Comparison of ENCODE assay signal across 23 cellular contexts in the genomic region with DNA sequence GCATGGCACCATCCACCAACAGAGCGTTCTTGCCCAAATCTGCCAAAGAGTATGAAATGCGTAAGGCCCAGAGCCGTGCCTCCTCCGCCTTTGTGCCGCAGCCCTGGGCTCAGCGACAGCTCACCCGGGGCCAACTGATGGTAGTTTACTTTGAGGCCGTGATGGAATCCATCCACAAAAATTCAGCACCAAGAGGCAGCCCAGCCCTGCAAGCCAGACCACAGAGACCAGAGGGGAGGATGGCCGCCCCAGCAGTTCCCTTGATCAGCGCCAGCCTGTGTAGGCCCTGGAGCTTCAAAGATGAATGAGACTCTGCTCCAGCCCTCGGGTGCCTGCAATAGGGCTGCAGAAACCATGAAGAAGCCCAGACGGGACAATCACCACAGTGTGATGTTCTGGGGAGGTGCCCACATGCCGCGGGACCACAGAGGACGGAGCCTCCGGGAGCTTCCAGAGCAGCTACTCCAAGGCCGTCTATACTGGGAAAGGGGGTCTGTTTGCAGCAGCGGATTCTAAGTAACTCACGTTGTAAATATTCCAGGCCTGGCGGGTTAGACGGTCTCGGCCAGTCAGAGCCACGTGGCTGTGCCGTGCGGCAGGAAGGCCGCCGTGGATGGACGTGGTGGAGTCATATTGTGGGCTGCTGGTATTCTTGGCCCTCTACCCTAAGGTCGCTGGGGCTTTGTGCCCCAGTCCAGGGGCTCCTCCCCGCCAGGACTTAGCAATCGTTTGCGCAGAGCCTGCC.
"Had no signal": no experiment of that assay in that cellular context is flagged by ENCODE, and none has a peak within 500 bp of the region (broad histone marks: within the 10 kb centered on the region; RNA-seq: fewer than 3 reads in every experiment).

No MANE protein-coding gene starts in this region.

- H3K4me1 ChIP-seq: breast epithelium, Peyer's patch had no signal

- H3K4me3 ChIP-seq: breast epithelium, Peyer's patch had no signal

- H3K9me3 ChIP-seq: breast epithelium, Peyer's patch had no signal

- H3K9me3 Mint-ChIP-seq: activated naive CD4-positive, alpha-beta T cell treated with anti-CD3 and anti-CD28 coated beads for 36 hours; activated naive CD8-positive, alpha-beta T cell treated with anti-CD3 and anti-CD28 coated beads for 36 hours; activated T-cell treated with anti-CD3 and anti-CD28 coated beads, Interleukin-2, amount 50 U/mL, for 4 hours; T-helper 1 cell treated with Interleukin-12 subunit alpha and Interleukin-12 subunit beta and Interleukin-4 antibody, amounts not matched to agents 30 μg/mL and 1 μg/mL, for 36 hours had no signal

- H3K36me3 ChIP-seq: breast epithelium, Peyer's patch had no signal

- DNase-seq: activated CD4-positive, alpha-beta T cell treated with anti-CD3 and anti-CD28 coated beads for 4 hours; activated CD4-positive, alpha-beta T cell treated with anti-CD3 and anti-CD28 coated beads, Interleukin-2, amount 50 U/mL, for 48 hours; activated CD8-positive, alpha-beta memory T cell treated with anti-CD3 and anti-CD28 coated beads, Interleukin-2, amount 10 ng/mL, durations not matched to agents 7 days and 5 days; activated effector memory CD4-positive, alpha-beta T cell treated with anti-CD3 and anti-CD28 coated beads, Interleukin-2, amount 50 U/mL, for 16 hours; activated naive CD4-positive, alpha-beta T cell treated with anti-CD3 and anti-CD28 coated beads for 36 hours; activated naive CD8-positive, alpha-beta T cell treated with anti-CD3 and anti-CD28 coated beads for 36 hours; activated T-cell treated with anti-CD3 and anti-CD28 coated beads, Interleukin-2, amount 50 U/mL, for 4 hours; caudate nucleus; IMR-90; KBM-7; NCI-H1092; NCI-H1417; NCI-H1930; NCI-H2107; NCI-H2171 treated with DMSO at 0.1 percent for 48 hours; NCI-H226; NCI-H526 treated with DMSO at 0.1 percent for 48 hours; NK-92 treated with Interleukin-12 subunit alpha and Interleukin-12 subunit beta, amount 100 ng/mL, for 24 hours; Peyer's patch; SHP77 treated with DMSO at 0.1 percent for 48 hours had no signal

- H3K36me3 Mint-ChIP-seq: activated CD8-positive, alpha-beta memory T cell treated with anti-CD3 and anti-CD28 coated beads, Interleukin-2, amount 10 ng/mL, durations not matched to agents 7 days and 5 days; activated naive CD8-positive, alpha-beta T cell treated with anti-CD3 and anti-CD28 coated beads for 36 hours had no signal

- H3K4me1 Mint-ChIP-seq: activated CD8-positive, alpha-beta memory T cell treated with anti-CD3 and anti-CD28 coated beads, Interleukin-2, amount 10 ng/mL, durations not matched to agents 7 days and 5 days; activated naive CD8-positive, alpha-beta T cell treated with anti-CD3 and anti-CD28 coated beads for 36 hours had no signal

- H3K27ac Mint-ChIP-seq: activated CD8-positive, alpha-beta memory T cell treated with anti-CD3 and anti-CD28 coated beads, Interleukin-2, amount 10 ng/mL, durations not matched to agents 7 days and 5 days; activated naive CD4-positive, alpha-beta T cell treated with anti-CD3 and anti-CD28 coated beads for 36 hours; activated naive CD8-positive, alpha-beta T cell treated with anti-CD3 and anti-CD28 coated beads for 36 hours; T-helper 1 cell treated with Interleukin-12 subunit alpha and Interleukin-12 subunit beta and Interleukin-4 antibody, amounts not matched to agents 30 μg/mL and 1 μg/mL, for 36 hours had no signal

- H3K27me3 ChIP-seq: Peyer's patch had no signal

- H3K4me3 Mint-ChIP-seq: activated CD8-positive, alpha-beta memory T cell treated with anti-CD3 and anti-CD28 coated beads, Interleukin-2, amount 10 ng/mL, durations not matched to agents 7 days and 5 days; activated naive CD4-positive, alpha-beta T cell treated with anti-CD3 and anti-CD28 coated beads for 36 hours; activated naive CD8-positive, alpha-beta T cell treated with anti-CD3 and anti-CD28 coated beads for 36 hours; activated T-cell treated with anti-CD3 and anti-CD28 coated beads, Interleukin-2, amount 50 U/mL, for 4 hours; T-helper 1 cell treated with Interleukin-12 subunit alpha and Interleukin-12 subunit beta and Interleukin-4 antibody, amounts not matched to agents 30 μg/mL and 1 μg/mL, for 36 hours had no signal

- H3K27ac ChIP-seq: breast epithelium, Peyer's patch, RWPE1 had no signal
